ENCODE assay signal across 1 cellular context in genomic region chr1:1597275-1597930, GRCh38.
TF ChIP-seq lines count a peak whose summit lies in the region.

No MANE protein-coding gene starts in this region.

TF ChIP-seq in HepG2, 621 proteins besides CTCF, POLR2A, EP300 and RAD21 (continues in another document):
- no peak for TF ChIP-seq ZNF326 (CRISPR knock-in tag; IDR thresholded peaks at IDR 0.05; ENCODE audit: borderline replicate concordance)
- no peak for TF ChIP-seq ARHGAP35 (CRISPR knock-in tag; IDR thresholded peaks at IDR 0.05; ENCODE audit: borderline replicate concordance)
- no peak for TF ChIP-seq ZNF691 (CRISPR knock-in tag; IDR thresholded peaks at IDR 0.05; ENCODE audit: borderline replicate concordance, low read depth)
- peak; percentile 51 for TF ChIP-seq FOSL2 (CRISPR knock-in tag; IDR thresholded peaks at IDR 0.05)
- no peak for TF ChIP-seq GLMP (CRISPR knock-in tag; IDR thresholded peaks at IDR 0.05; ENCODE audit: borderline replicate concordance)
- peak; percentile 60 for TF ChIP-seq ZNF687 (CRISPR knock-in tag; IDR thresholded peaks at IDR 0.05)
- TF ChIP-seq PHB2 (IDR thresholded peaks at IDR 0.05; ENCODE audit: partially characterized antibody) = no peak
- TF ChIP-seq ZNF24 (IDR thresholded peaks at IDR 0.05) = no peak
- no peak for TF ChIP-seq BATF2 (CRISPR knock-in tag; IDR thresholded peaks at IDR 0.05)
- no peak for TF ChIP-seq ZNF142 (CRISPR knock-in tag; IDR thresholded peaks at IDR 0.05)
- TF ChIP-seq BHLHE40 (IDR thresholded peaks at IDR 0.05; ENCODE audit: low read length) = no peak
- peak; percentile 65; the same call in 1 of the 2 replicates for TF ChIP-seq ZC3H13 (CRISPR knock-in tag; IDR thresholded peaks at IDR 0.05)
- no peak for TF ChIP-seq KAT8 (CRISPR knock-in tag; IDR thresholded peaks at IDR 0.05)
- TF ChIP-seq ZNF207 (IDR thresholded peaks at IDR 0.05; ENCODE audit: borderline replicate concordance) = no peak
- TF ChIP-seq ZNF138 (CRISPR knock-in tag; IDR thresholded peaks at IDR 0.05; ENCODE audit: low read depth) = no peak
- no peak for TF ChIP-seq FOXO1 (CRISPR knock-in tag; IDR thresholded peaks at IDR 0.05)
- no peak for TF ChIP-seq HOMEZ (CRISPR knock-in tag; IDR thresholded peaks at IDR 0.05; ENCODE audit: low read depth)
- no peak for TF ChIP-seq SALL2 (CRISPR knock-in tag; IDR thresholded peaks at IDR 0.05)
- no peak for TF ChIP-seq FOXK2 (IDR thresholded peaks at IDR 0.05)
- TF ChIP-seq BRF2 (CRISPR knock-in tag; IDR thresholded peaks at IDR 0.05) = no peak
- no peak for TF ChIP-seq ZNF280B (CRISPR knock-in tag; IDR thresholded peaks at IDR 0.05; ENCODE audit: borderline replicate concordance)
- no peak for TF ChIP-seq ZNF552 (CRISPR knock-in tag; IDR thresholded peaks at IDR 0.05; ENCODE audit: borderline replicate concordance)
- TF ChIP-seq ZNF251 (CRISPR knock-in tag; IDR thresholded peaks at IDR 0.05) = no peak
- TF ChIP-seq ZNF614 (CRISPR knock-in tag; IDR thresholded peaks at IDR 0.05; ENCODE audit: borderline replicate concordance) = no peak
- no peak for TF ChIP-seq ARID2 (CRISPR knock-in tag; IDR thresholded peaks at IDR 0.05; ENCODE audit: borderline replicate concordance)
- TF ChIP-seq TEAD2 (CRISPR knock-in tag; IDR thresholded peaks at IDR 0.05) = no peak
- TF ChIP-seq ZBTB7A (CRISPR knock-in tag; IDR thresholded peaks at IDR 0.05) = no peak
- TF ChIP-seq ZNF101 (CRISPR knock-in tag; IDR thresholded peaks at IDR 0.05; ENCODE audit: borderline replicate concordance, low read depth) = no peak
- peak; percentile 31; the same call in 1 of the 2 replicates for TF ChIP-seq TFDP1 (CRISPR knock-in tag; IDR thresholded peaks at IDR 0.05; ENCODE audit: borderline replicate concordance)
- no peak for TF ChIP-seq MEF2D (CRISPR knock-in tag; IDR thresholded peaks at IDR 0.05)
- no peak for TF ChIP-seq TOE1 (CRISPR knock-in tag; IDR thresholded peaks at IDR 0.05)
- peak; percentile 56; the same call in 1 of the 2 replicates for TF ChIP-seq HIC2 (CRISPR knock-in tag; IDR thresholded peaks at IDR 0.05; ENCODE audit: low read depth)
- no peak; the same call in 1 of the 2 replicates for TF ChIP-seq ZNF263 (CRISPR knock-in tag; IDR thresholded peaks at IDR 0.05)
- no peak for TF ChIP-seq MTF1 (CRISPR knock-in tag; IDR thresholded peaks at IDR 0.05)
- no peak for TF ChIP-seq DBP (CRISPR knock-in tag; IDR thresholded peaks at IDR 0.05; ENCODE audit: not compliant biosample characterization)
- TF ChIP-seq ZNF780A (CRISPR knock-in tag; IDR thresholded peaks at IDR 0.05) = no peak
- no peak for TF ChIP-seq ZNF382 (CRISPR knock-in tag; IDR thresholded peaks at IDR 0.05; ENCODE audit: borderline replicate concordance)
- TF ChIP-seq KDM2A (CRISPR knock-in tag; IDR thresholded peaks at IDR 0.05; ENCODE audit: borderline replicate concordance, low read depth) = no peak; the same call in 1 of the 2 replicates
- no peak for TF ChIP-seq GATAD2A (CRISPR knock-in tag; IDR thresholded peaks at IDR 0.05)
- no peak for TF ChIP-seq MEIS2 (CRISPR knock-in tag; IDR thresholded peaks at IDR 0.05)
